In genomic region chr6:50825375-50826036, GRCh38 we compare ENCODE assay signal across 1 cellular context.
TF ChIP-seq lines count a peak whose summit lies in the region.

No MANE protein-coding gene starts in this region.

TF ChIP-seq in K562, 482 proteins besides CTCF, POLR2A, EP300 and RAD21 (continued from another document and continues in another):
- TF ChIP-seq CBFA2T3 (IDR thresholded peaks at IDR 0.05) (peak; percentile 79), ETV1 (tag; conservative IDR thresholded peaks at IDR 0.05; ENCODE audit: low read depth) (no peak), MTA3 (IDR thresholded peaks at IDR 0.05; ENCODE audit: borderline replicate concordance) (0 out of 2 replicates have a peak, but pooled peaks have one; percentile 30), DIDO1 (tag; IDR thresholded peaks at IDR 0.05; ENCODE audit: low read depth) (no peak), FOXP4 (CRISPR knock-in tag; IDR thresholded peaks at IDR 0.05; ENCODE audit: borderline replicate concordance) (no peak), ATF4 (CRISPR knock-in tag; IDR thresholded peaks at IDR 0.05) (no peak), ZNF740 (CRISPR knock-in tag; IDR thresholded peaks at IDR 0.05) (no peak), ZNF740 (tag; IDR thresholded peaks at IDR 0.05) (no peak), HOXB6 (CRISPR knock-in tag; IDR thresholded peaks at IDR 0.05; ENCODE audit: borderline replicate concordance) (no peak), FOXO4 (CRISPR knock-in tag; IDR thresholded peaks at IDR 0.05) (no peak), MITF (IDR thresholded peaks at IDR 0.05) (peak; percentile 28; the same call in 1 of the 2 replicates), ZNF436 (CRISPR knock-in tag; IDR thresholded peaks at IDR 0.05) (no peak), SMARCC2 (IDR thresholded peaks at IDR 0.05; ENCODE audit: low read depth) (no peak), RCOR1 (IDR thresholded peaks at IDR 0.05; ENCODE audit: borderline replicate concordance in 1 of 2, low read depth in 2 of 2, low read length in 2 of 2) (no peak), HNRNPLL (IDR thresholded peaks at IDR 0.05; ENCODE audit: low read depth, low read length, poor library complexity, severe bottlenecking) (no peak), KHSRP (IDR thresholded peaks at IDR 0.05) (no peak), ARID2 (IDR thresholded peaks at IDR 0.05) (no peak), ZNF146 (CRISPR knock-in tag; IDR thresholded peaks at IDR 0.05; ENCODE audit: unreplicated experiment) (no peak), NFYB (IDR thresholded peaks at IDR 0.05; ENCODE audit: extremely low read depth, insufficient read length) (no peak), TSHZ1 (CRISPR knock-in tag; IDR thresholded peaks at IDR 0.05) (no peak), CCAR2 (IDR thresholded peaks at IDR 0.05; ENCODE audit: low read depth, low read length) (no peak), ZNF282 (CRISPR knock-in tag; IDR thresholded peaks at IDR 0.05) (no peak), ZNF197 (CRISPR knock-in tag; IDR thresholded peaks at IDR 0.05; ENCODE audit: low read depth) (no peak), XRCC4 (IDR thresholded peaks at IDR 0.05; ENCODE audit: extremely low read depth, insufficient read depth, insufficient read length) (no peak), CBFB (CRISPR knock-in tag; IDR thresholded peaks at IDR 0.05) (no peak), ZNF561 (CRISPR knock-in tag; conservative IDR thresholded peaks at IDR 0.05) (no peak), NCOA6 (IDR thresholded peaks at IDR 0.05) (no peak), ZNF12 (CRISPR knock-in tag; IDR thresholded peaks at IDR 0.05) (no peak), ZNF444 (CRISPR knock-in tag; IDR thresholded peaks at IDR 0.05) (no peak), ZNF518B (CRISPR knock-in tag; IDR thresholded peaks at IDR 0.05) (no peak), TRIM28 (IDR thresholded peaks at IDR 0.05) (no peak), MAFG (tag; conservative IDR thresholded peaks at IDR 0.05) (no peak), MXD1 (CRISPR knock-in tag; IDR thresholded peaks at IDR 0.05; ENCODE audit: borderline replicate concordance, poor library complexity, severe bottlenecking) (no peak), GMEB1 (CRISPR knock-in tag; IDR thresholded peaks at IDR 0.05) (no peak), ESRRB (CRISPR knock-in tag; IDR thresholded peaks at IDR 0.05; ENCODE audit: borderline replicate concordance) (no peak), HNRNPH1 (optimal IDR thresholded peaks at IDR 0.05; ENCODE audit: low read depth, low read length) (no peak), HMBOX1 (IDR thresholded peaks at IDR 0.05) (no peak), ZNF695 (CRISPR knock-in tag; IDR thresholded peaks at IDR 0.05) (no peak), MECOM (CRISPR knock-in tag; IDR thresholded peaks at IDR 0.05) (peak; percentile 89; the same call in 1 of the 2 replicates), PML (IDR thresholded peaks at IDR 0.05; ENCODE audit: low read length) (no peak), SMARCA5 (IDR thresholded peaks at IDR 0.05) (no peak), MTA2 (IDR thresholded peaks at IDR 0.05; ENCODE audit: low read depth) (0 out of 2 replicates have a peak, but pooled peaks have one; percentile 42), NR2C1 (IDR thresholded peaks at IDR 0.05) (no peak), NR2C1 (tag; IDR thresholded peaks at IDR 0.05) (no peak), ZKSCAN8 (CRISPR knock-in tag; IDR thresholded peaks at IDR 0.05) (no peak), CLOCK (CRISPR knock-in tag; IDR thresholded peaks at IDR 0.05; ENCODE audit: borderline replicate concordance) (no peak), ZNF76 (CRISPR knock-in tag; IDR thresholded peaks at IDR 0.05; ENCODE audit: borderline replicate concordance) (no peak)
